ENCODE assay signal across 27 cellular contexts in genomic region chr6:167293088-167293589, GRCh38. TPM values are rescaled to one million over a fixed set of nuclear protein-coding genes. Genes with fewer than 3 reads are reported as not detected.
DNase-seq lines count a peak whose midpoint lies in the region; ATAC-seq, FAIRE-seq and TF ChIP-seq lines count a peak whose summit lies in the region.
"Had no signal": no experiment of that assay in that cellular context is flagged by ENCODE, and none has a peak within 500 bp of the region (broad histone marks: within the 10 kb centered on the region; RNA-seq: fewer than 3 reads in every experiment).

No MANE protein-coding gene starts in this region.

- no peak for TF ChIP-seq EP300 in H1 (IDR thresholded peaks at IDR 0.05; ENCODE audit: borderline replicate concordance in 1 of 2, low read depth in 2 of 2, low read length in 2 of 2)

- H3K4me3 ChIP-seq in H1 (ENCODE audit: extremely low read depth in 1 of 4, insufficient read depth in 2 of 4, low read depth in 3 of 4, low read length in 4 of 4) (no peak overlapping the region), mesendoderm (ENCODE audit: low read length) (no peak overlapping the region)
- H3K4me3 ChIP-seq: A549; BLaER1 treated with 17β-estradiol and CSF1 and Interleukin-3, amounts not matched to agents 10 nM and 100 nM; GM12878; GM23248; HAP-1 had no signal

- H2AK5ac ChIP-seq in H1 (ENCODE audit: low read depth, low read length) (no peak overlapping the region; the same call in 1 of the 2 replicates), mesendoderm (ENCODE audit: low read length) (no peak overlapping the region)

- no peak overlapping the region for H3K56ac ChIP-seq in H1 (replicated peaks; ENCODE audit: insufficient read length, low read depth, low read length)
- peak overlapping the region; percentile 45 for H3K56ac ChIP-seq in mesendoderm (ENCODE audit: low read length)

- H4K8ac ChIP-seq in H1 (ENCODE audit: extremely low read depth, insufficient read depth, low read length), result no peak overlapping the region
- no peak overlapping the region for H4K8ac ChIP-seq in mesendoderm (ENCODE audit: low read depth, low read length)

- H3K23ac ChIP-seq in H1 (ENCODE audit: insufficient read length) (no peak overlapping the region), mesendoderm (ENCODE audit: low read length) (no peak overlapping the region)

- H3K36me3 Mint-ChIP-seq in natural killer cell treated with Interleukin-12 subunit alpha and Interleukin-12 subunit beta and Interleukin-15 and Interleukin-18, amount 100 ng/mL, for 72 hours, result no peaks in the 10 kb centered on the region
- no peaks in the 10 kb centered on the region for H3K36me3 Mint-ChIP-seq in natural killer cell
- H3K36me3 Mint-ChIP-seq: CD14-positive monocyte; CD8-positive, alpha-beta memory T cell had no signal

- CTCF ChIA-PET in H1 (lab: Charles Lee; ENCODE audit: partially characterized antibody), result interaction anchor here (0.8 to 3.5 kb wide), 14 partner anchors 11 to 196 kb away, joined by 3 to 10 read pairs (median 4); no protein-coding TSS in a partner anchor

- no peak overlapping the region for H3K14ac ChIP-seq in H1 (ENCODE audit: insufficient read length)

- no peaks in the 10 kb centered on the region for H3K36me3 ChIP-seq in H1 (ENCODE audit: control insufficient read depth in 2 of 4, insufficient read depth in 4 of 4, low read length in 3 of 4)
- no peaks in the 10 kb centered on the region for H3K36me3 ChIP-seq in mesendoderm (ENCODE audit: control insufficient read depth, insufficient read depth, low read length)
- H3K36me3 ChIP-seq: BE2C; BLaER1 treated with 17β-estradiol and CSF1 and Interleukin-3, amounts not matched to agents 10 nM and 100 nM; HAP-1 had no signal

- no peaks in the 10 kb centered on the region for H3K9me3 Mint-ChIP-seq in natural killer cell treated with Interleukin-12 subunit alpha and Interleukin-12 subunit beta and Interleukin-15 and Interleukin-18, amount 100 ng/mL, for 72 hours
- no peaks in the 10 kb centered on the region for H3K9me3 Mint-ChIP-seq in natural killer cell
- H3K9me3 Mint-ChIP-seq: CD4-positive, alpha-beta T cell; CD8-positive, alpha-beta memory T cell had no signal

- no peaks in the 10 kb centered on the region for H3K9me3 ChIP-seq in H1 (ENCODE audit: insufficient read depth in 2 of 2, low read depth in 1 of 2, low read length in 1 of 2)
- H3K9me3 ChIP-seq: A549; BE2C; BLaER1 treated with 17β-estradiol and CSF1 and Interleukin-3, amounts not matched to agents 10 nM and 100 nM; HAP-1 had no signal

- peak overlapping the region; percentile 38; the same call in 1 of the 2 replicates for H3K18ac ChIP-seq in H1 (ENCODE audit: extremely low read depth, low read length)
- no peak overlapping the region for H3K18ac ChIP-seq in mesendoderm (ENCODE audit: low read length)

- H2BK15ac ChIP-seq in H1 (ENCODE audit: low read length), result no peak overlapping the region
- H2BK15ac ChIP-seq in mesendoderm (replicated peaks; ENCODE audit: low read depth), result no peak overlapping the region

- no peaks in the 10 kb centered on the region for H3K79me2 ChIP-seq in H1 (ENCODE audit: control insufficient read depth in 1 of 2, insufficient read depth in 2 of 2, low read length in 2 of 2)
- H3K79me2 ChIP-seq in mesendoderm (ENCODE audit: control insufficient read depth, insufficient read depth, low read length), result no peaks in the 10 kb centered on the region

- H3K9ac ChIP-seq in H1 (replicated peaks in 1 of 4; ENCODE audit: extremely low read depth in 1 of 4, low read depth in 3 of 4, low read length in 3 of 4) (no peak overlapping the region), mesendoderm (ENCODE audit: low read length) (no peak overlapping the region)
- H3K9ac ChIP-seq: BLaER1 treated with 17β-estradiol and CSF1 and Interleukin-3, amounts not matched to agents 10 nM and 100 nM; GM23248 had no signal

- no peaks in the 10 kb centered on the region for H3K4me1 Mint-ChIP-seq in natural killer cell treated with Interleukin-12 subunit alpha and Interleukin-12 subunit beta and Interleukin-15 and Interleukin-18, amount 100 ng/mL, for 72 hours (ENCODE audit: low read depth in 2 of 2)
- no peaks in the 10 kb centered on the region for H3K4me1 Mint-ChIP-seq in natural killer cell
- H3K4me1 Mint-ChIP-seq: CD14-positive monocyte; CD8-positive, alpha-beta memory T cell had no signal

- H2BK120ac ChIP-seq in H1 (replicated peaks; ENCODE audit: low read depth, low read length) (no peak overlapping the region), mesendoderm (ENCODE audit: low read depth, low read length) (no peak overlapping the region)

- no peaks in the 10 kb centered on the region; the same call in 1 of the 2 replicates for H3K23me2 ChIP-seq in H1 (ENCODE audit: low read depth, low read length)

- H3K27ac ChIP-seq in H1 (ENCODE audit: low read depth, low read length) (0 out of 2 replicates have a peak overlapping the region, but pooled peaks have one; percentile 2), mesendoderm (ENCODE audit: low read depth, low read length) (no peak overlapping the region)
- H3K27ac ChIP-seq: A549; BLaER1 treated with 17β-estradiol and CSF1 and Interleukin-3, amounts not matched to agents 10 nM and 100 nM; GM23248 had no signal

- no peak overlapping the region for H3K4ac ChIP-seq in H1 (replicated peaks; ENCODE audit: insufficient read length, low read depth, low read length)
- no peak overlapping the region for H3K4ac ChIP-seq in mesendoderm (ENCODE audit: low read depth, low read length)

- H2BK12ac ChIP-seq in H1 (ENCODE audit: low read depth, low read length), result peak overlapping the region; percentile 34; the same call in 1 of the 2 replicates

- POLR2A ChIA-PET in H1 (lab: Charles Lee; ENCODE audit: partially characterized antibody), result no interaction called here

- TF ChIP-seq CTCF in natural killer cell (IDR thresholded peaks at IDR 0.05) (no peak), H1 (IDR thresholded peaks at IDR 0.05; ENCODE audit: control extremely low read depth in 1 of 3, insufficient read depth in 1 of 3, low read depth in 1 of 3, low read length in 3 of 3) (no peak)

- intact Hi-C loops in natural killer cell (cut with micrococcal nuclease), result loop anchor here (5.0 kb wide), 1 partner anchor 516 kb away; no protein-coding TSS in a partner anchor
- intact Hi-C loops in posterior vena cava (cut with DNase I), result no loop called here

- no peak for ATAC-seq in natural killer cell treated with Interleukin-12 subunit alpha and Interleukin-12 subunit beta and Interleukin-15 and Interleukin-18, amount 100 ng/mL, for 72 hours
- ATAC-seq in natural killer cell (no peak), HG02973 (IDR thresholded peaks at IDR 0.05; ENCODE audit: unreplicated experiment) (no peak)
- ATAC-seq: A549, GM12878 had no signal

- H3K79me1 ChIP-seq in H1 (ENCODE audit: low read depth, low read length), result no peaks in the 10 kb centered on the region
- H3K79me1 ChIP-seq in mesendoderm (ENCODE audit: low read length), result no peaks in the 10 kb centered on the region

- no peak overlapping the region for H3K27ac Mint-ChIP-seq in natural killer cell treated with Interleukin-12 subunit alpha and Interleukin-12 subunit beta and Interleukin-15 and Interleukin-18, amount 100 ng/mL, for 72 hours
- H3K27ac Mint-ChIP-seq in natural killer cell, result no peak overlapping the region
- H3K27ac Mint-ChIP-seq: CD4-positive, alpha-beta T cell; CD8-positive, alpha-beta memory T cell; HFFc6 had no signal

- TF ChIP-seq RAD21 in H1 (IDR thresholded peaks at IDR 0.05 in 1 of 2, conservative IDR thresholded peaks at IDR 0.05 in 1 of 2; ENCODE audit: low read depth in 2 of 2, low read length in 2 of 2), result no peak

- H2BK5ac ChIP-seq in H1 (ENCODE audit: low read depth, low read length) (0 out of 2 replicates have a peak overlapping the region, but pooled peaks have one; percentile 55), mesendoderm (ENCODE audit: low read length) (no peak overlapping the region)

- H3K4me3 Mint-ChIP-seq in natural killer cell treated with Interleukin-12 subunit alpha and Interleukin-12 subunit beta and Interleukin-15 and Interleukin-18, amount 100 ng/mL, for 72 hours, result no peak overlapping the region
- no peak overlapping the region for H3K4me3 Mint-ChIP-seq in natural killer cell
- H3K4me3 Mint-ChIP-seq: CD14-positive monocyte; CD4-positive, alpha-beta T cell; CD8-positive, alpha-beta memory T cell; HFFc6 had no signal

- H3K27me3 Mint-ChIP-seq in natural killer cell treated with Interleukin-12 subunit alpha and Interleukin-12 subunit beta and Interleukin-15 and Interleukin-18, amount 100 ng/mL, for 72 hours, result peaks cover 0 to 19% of the 10 kb centered on the region in 2 donors
- peaks cover 0 to 7% of the 10 kb centered on the region in 2 donors for H3K27me3 Mint-ChIP-seq in natural killer cell (ENCODE audit: low read depth in 2 of 2)

- H3K27me3 ChIP-seq in H1 (replicated peaks in 1 of 4; ENCODE audit: control insufficient read depth in 3 of 4, extremely low read depth in 1 of 4, insufficient read depth in 3 of 4, low read length in 3 of 4) (no peaks in the 10 kb centered on the region), mesendoderm (ENCODE audit: insufficient read depth, low read length, poor library complexity) (no peaks in the 10 kb centered on the region)
- H3K27me3 ChIP-seq: BE2C; BLaER1 treated with 17β-estradiol and CSF1 and Interleukin-3, amounts not matched to agents 10 nM and 100 nM had no signal

- WGBS in H1 (ENCODE audit: extremely low coverage in 1 of 2, insufficient coverage in 1 of 2, insufficient read length in 1 of 2, insufficient replicate concordance in 2 of 2, low coverage in 1 of 2, low lambda C conversion rate in 2 of 2, missing lambda C conversion rate in 1 of 2), 2 experiments, result 88% methylated on average over 10 of the region's 10 CpGs; no CpG with 5 or more reads in 1 of the 2 experiments
- WGBS in mesendoderm (ENCODE audit: extremely low coverage, insufficient coverage, low lambda C conversion rate), result no CpG with 5 or more reads among the region's 10 CpGs

- H2AFZ ChIP-seq in H1 (ENCODE audit: low read length), result no peak overlapping the region
- H2AFZ ChIP-seq: GM23248 had no signal

- peaks cover 0 to 10% (median 3%) of the 10 kb centered on the region in 4 experiments; a peak in 2 of 7 replicates for H3K4me1 ChIP-seq in H1 (replicated peaks in 1 of 4; ENCODE audit: control insufficient read depth in 3 of 4, insufficient read depth in 4 of 4, low read length in 3 of 4)
- H3K4me1 ChIP-seq in mesendoderm (ENCODE audit: control insufficient read depth, low read depth, low read length), result peaks cover 3% of the 10 kb centered on the region
- H3K4me1 ChIP-seq: A549, HAP-1 had no signal

- H4K20me1 ChIP-seq in H1 (replicated peaks in 1 of 2; ENCODE audit: control insufficient read depth in 1 of 2, insufficient read depth in 2 of 2, low read length in 2 of 2), result no peaks in the 10 kb centered on the region
- H4K20me1 ChIP-seq: BLaER1 treated with 17β-estradiol and CSF1 and Interleukin-3, amounts not matched to agents 10 nM and 100 nM had no signal

- no peak for TF ChIP-seq POLR2A in H1 (IDR thresholded peaks at IDR 0.05; ENCODE audit: control extremely low read depth in 1 of 2, low read depth in 2 of 2, low read length in 2 of 2)

- H2BK20ac ChIP-seq in H1 (ENCODE audit: low read length), result peak overlapping the region; percentile 26; the same call in 1 of the 2 replicates

- FAIRE-seq in H1 (lab: Jason Lieb, UNC), result no peak
- FAIRE-seq: A549, D721Med, GM12878, GM19239 had no signal

- DNase-seq in natural killer cell treated with Interleukin-12 subunit alpha and Interleukin-12 subunit beta and Interleukin-15 and Interleukin-18, amount 100 ng/mL, for 72 hours (ENCODE audit: low spot score), result peak; percentile 38
- DNase-seq in natural killer cell (no peak), H1 (ENCODE audit: low read depth in 1 of 2, low spot score in 2 of 2) (no peak), mesendoderm (no peak), posterior vena cava (ENCODE audit: low spot score) (peak; percentile 56), NCI-H2081 (lab: John Stamatoyannopoulos, UW) (no peak)
- DNase-seq: 8988T; ACHN; AML-193; BE2C; CD4-positive, alpha-beta T cell; CD8-positive, alpha-beta memory T cell; DMS 273 treated with DMSO at 0.1 percent for 48 hours; DMS79; EL; GDM1; GM23248; HFFc6 had no signal

- no peak overlapping the region for H4K91ac ChIP-seq in H1 (replicated peaks; ENCODE audit: insufficient read length, low read length)

- H4K5ac ChIP-seq in H1 (ENCODE audit: insufficient read length, low read depth, low read length) (no peak overlapping the region), mesendoderm (ENCODE audit: low read length) (no peak overlapping the region)

- H3K4me2 ChIP-seq in H1 (ENCODE audit: insufficient read depth in 1 of 2, low read depth in 2 of 2, low read length in 2 of 2) (no peak overlapping the region), mesendoderm (ENCODE audit: low read length) (no peak overlapping the region)
- H3K4me2 ChIP-seq: A549; BLaER1 treated with 17β-estradiol and CSF1 and Interleukin-3, amounts not matched to agents 10 nM and 100 nM had no signal

RNA-seq across cellular contexts. Expression of gene UNC93A, which starts 2.0 kb away (rescaled TPM):
- total RNA-seq in natural killer cell treated with Interleukin-12 subunit alpha and Interleukin-12 subunit beta and Interleukin-15 and Interleukin-18, amount 100 ng/mL, for 72 hours, result not detected
- total RNA-seq in natural killer cell (not detected), posterior vena cava (not detected)
- not detected in 2 replicates for total RNA-seq in H1 (2021; fragmentation: NEBNext Ultra II Directional; extraction: Animal tissue kit (Norgen Biotek cat#: 25700))
- 0.31 and 0.39 TPM in 2 replicates for polyA plus RNA-seq in H1 (2011; rRNA removed)
- polyA plus RNA-seq in H1 (2011; cell fraction: cytosol; rRNA removed), result 0.67 TPM
- polyA plus RNA-seq in H1 (2011; cell fraction: nucleus; rRNA removed), result 0.47 TPM
- polyA plus RNA-seq in H1 (2012, experiment 1 of 2), result 0.16 to 0.58 TPM (median 0.23 TPM) in 4 replicates
- 0.20 TPM for polyA plus RNA-seq in H1 (2012, experiment 2 of 2)
- 0.12 TPM for polyA plus RNA-seq in H1 (2013, experiment 1 of 2)
- 0.07 TPM for polyA plus RNA-seq in H1 (2013, experiment 2 of 2)
- not detected in 2 replicates for polyA minus RNA-seq in H1 (2011; rRNA and poly(A)+ RNA removed)
- polyA minus RNA-seq in H1 (2011; cell fraction: cytosol; rRNA and poly(A)+ RNA removed), result not detected
- not detected for polyA minus RNA-seq in H1 (2011; cell fraction: nucleus; rRNA and poly(A)+ RNA removed)
- 0.28 TPM for polyA plus RNA-seq in mesendoderm (2013, experiment 1 of 2)
- polyA plus RNA-seq in mesendoderm (2013, experiment 2 of 2), result 0.24 TPM
- total RNA-seq: CD4-positive, alpha-beta T cell; CD8-positive, alpha-beta memory T cell; GM12878; GM23248; H4; HFFc6 had no signal
- polyA plus RNA-seq: A549; CD14-positive monocyte; CD8-positive, alpha-beta memory T cell; GM23248 had no signal

RNA-seq across cellular contexts. Expression of gene TTLL2, which starts 31.7 kb away (rescaled TPM):
- total RNA-seq in natural killer cell treated with Interleukin-12 subunit alpha and Interleukin-12 subunit beta and Interleukin-15 and Interleukin-18, amount 100 ng/mL, for 72 hours, result not detected
- total RNA-seq in natural killer cell, result not detected
- total RNA-seq in H1 (2021; fragmentation: NEBNext Ultra II Directional; extraction: Animal tissue kit (Norgen Biotek cat#: 25700)), result not detected in 2 replicates
- not detected in 2 replicates for polyA plus RNA-seq in H1 (2011; rRNA removed)
- polyA plus RNA-seq in H1 (2011; cell fraction: cytosol; rRNA removed), result not detected
- polyA plus RNA-seq in H1 (2011; cell fraction: nucleus; rRNA removed), result not detected
- 0.31 to 0.41 TPM (median 0.38 TPM) in 4 replicates for polyA plus RNA-seq in H1 (2012, experiment 1 of 2)
- polyA plus RNA-seq in H1 (2012, experiment 2 of 2), result not detected
- polyA plus RNA-seq in H1 (2013, experiment 1 of 2), result not detected
- not detected for polyA plus RNA-seq in H1 (2013, experiment 2 of 2)
- not detected in 2 replicates for polyA minus RNA-seq in H1 (2011; rRNA and poly(A)+ RNA removed)
- polyA minus RNA-seq in H1 (2011; cell fraction: cytosol; rRNA and poly(A)+ RNA removed), result not detected
- not detected for polyA minus RNA-seq in H1 (2011; cell fraction: nucleus; rRNA and poly(A)+ RNA removed)
- polyA plus RNA-seq in mesendoderm (2013, experiment 1 of 2), result not detected
- not detected for polyA plus RNA-seq in mesendoderm (2013, experiment 2 of 2)
- total RNA-seq in posterior vena cava, result not detected
- total RNA-seq: CD4-positive, alpha-beta T cell; CD8-positive, alpha-beta memory T cell; GM12878; GM23248; H4; HFFc6 had no signal
- polyA plus RNA-seq: A549; CD14-positive monocyte; CD8-positive, alpha-beta memory T cell; GM12878; GM23248 had no signal

Comparison
In these comparisons a context has a peak if more than half of its experiments do, and no peak if none do; other contexts are left out.
1. DNase-seq: peak in natural killer cell treated with Interleukin-12 subunit alpha and Interleukin-12 subunit beta and Interleukin-15 and Interleukin-18, amount 100 ng/mL, for 72 hours (single experiment) and posterior vena cava (single experiment); none in natural killer cell (single experiment), H1 (0 of 2), mesendoderm (single experiment) and NCI-H2081 (0 of 2).